10 cellular contexts compared by ENCODE assay signal in the genomic region with DNA sequence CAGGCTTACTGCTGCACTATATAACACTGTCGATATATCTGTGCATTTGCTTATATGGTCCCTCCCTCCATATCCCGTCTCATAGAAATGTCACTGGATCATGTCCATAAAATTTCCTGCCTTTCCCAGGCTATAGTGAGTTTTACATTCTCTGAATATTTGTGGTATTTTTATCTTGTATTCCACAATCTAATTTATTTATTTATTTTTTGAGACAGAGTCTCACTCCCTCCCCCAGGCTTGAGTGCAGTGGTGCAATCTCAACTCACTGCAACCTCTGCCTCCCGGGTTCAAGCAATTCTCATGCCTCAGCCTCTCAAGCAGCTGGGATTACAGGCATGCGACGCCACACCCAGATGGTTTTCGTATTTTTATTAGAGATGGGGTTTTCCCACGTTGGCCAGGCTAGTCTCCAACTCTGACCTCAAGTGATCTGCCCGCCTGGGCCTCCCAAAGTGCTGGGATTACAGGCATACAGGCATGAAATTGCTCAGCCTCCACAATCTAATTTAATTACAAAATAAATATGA. TPM values are rescaled to one million over a fixed set of nuclear protein-coding genes. Genes with fewer than 3 reads are reported as not detected.
DNase-seq lines count a peak whose midpoint lies in the region; ATAC-seq and TF ChIP-seq lines count a peak whose summit lies in the region.
"Had no signal": no experiment of that assay in that cellular context is flagged by ENCODE, and none has a peak within 500 bp of the region (broad histone marks: within the 10 kb centered on the region; RNA-seq: fewer than 3 reads in every experiment).

No MANE protein-coding gene starts in this region.

- H3K36me3 Mint-ChIP-seq in MCF 10A (ENCODE audit: insufficient read depth, unreplicated experiment): peaks cover 24% of the 10 kb centered on the region

- H3K9me3 ChIP-seq in liver (ENCODE audit: control insufficient read depth in 4 of 4, low read length in 3 of 4) (no peaks in the 10 kb centered on the region), vagina (no peaks in the 10 kb centered on the region)

- no peak for DNase-seq in Right ventricle myocardium inferior (ENCODE audit: missing footprints)
- DNase-seq in cardiac septum (ENCODE audit: low spot score): no peak
- peak; percentile 87 for DNase-seq in MCF 10A (ENCODE audit: unreplicated experiment)
- DNase-seq in vagina (ENCODE audit: extremely low spot score in 2 of 2): no peak
- DNase-seq in DMS53 (lab: John Stamatoyannopoulos, UW): no peak
- DNase-seq in NCI-H146 treated with DMSO at 0.1 percent for 48 hours (lab: John Stamatoyannopoulos, UW; ENCODE audit: unreplicated experiment): no peak
- DNase-seq in activated CD4-positive, alpha-beta T cell treated with anti-CD3 and anti-CD28 coated beads for 1 hour: no peak

- peak; percentile 70 for ATAC-seq in Right ventricle myocardium inferior

- POLR2A ChIA-PET in MCF 10A (lab: Yijun Ruan, JAX): interaction anchor here (0.7 to 5.7 kb wide), 7 partner anchors 11 to 260 kb away, joined by 3 to 60 read pairs (median 4); partner anchors contain the start of gene TRIM37

- CTCF ChIA-PET in MCF 10A (lab: Yijun Ruan, JAX): no interaction called here

- H3K27ac Mint-ChIP-seq in MCF 10A (ENCODE audit: low read depth, unreplicated experiment): peak overlapping the region; percentile 78
- H3K27ac Mint-ChIP-seq: dendritic cell treated with granulocyte-macrophage colony-stimulating factor and Interleukin-4, amounts not matched to agents 40 ng/mL and 50 ng/mL, for 4 days had no signal

- 75% methylated on average over 8 of the region's 8 CpGs for WGBS in liver

- H3K4me3 Mint-ChIP-seq in MCF 10A (ENCODE audit: unreplicated experiment): peak overlapping the region; percentile 45
- H3K4me3 Mint-ChIP-seq: dendritic cell treated with granulocyte-macrophage colony-stimulating factor and Interleukin-4, amounts not matched to agents 40 ng/mL and 50 ng/mL, for 4 days had no signal

- H3K36me3 ChIP-seq in liver (ENCODE audit: control insufficient read depth in 4 of 4, insufficient read depth in 3 of 4, low read depth in 1 of 4, low read length in 3 of 4): peaks cover 0 to 3% (median 3%) of the 10 kb centered on the region in 4 donors
- H3K36me3 ChIP-seq in vagina: peaks cover 0 to 17% of the 10 kb centered on the region in 2 donors

- no peaks in the 10 kb centered on the region for H3K27me3 Mint-ChIP-seq in MCF 10A (ENCODE audit: insufficient read depth, unreplicated experiment)
- H3K27me3 Mint-ChIP-seq: dendritic cell treated with granulocyte-macrophage colony-stimulating factor and Interleukin-4, amounts not matched to agents 40 ng/mL and 50 ng/mL, for 4 days had no signal

- H3K4me3 ChIP-seq in liver (ENCODE audit: low read depth in 1 of 3, low read length in 3 of 3) (no peak overlapping the region), vagina (peak overlapping the region in 1 of 2 donors; percentile 1)
- H3K4me3 ChIP-seq: BLaER1 had no signal

- H3K4me1 ChIP-seq in liver (ENCODE audit: control insufficient read depth in 4 of 4, insufficient read depth in 4 of 4, low read length in 3 of 4) (no peaks in the 10 kb centered on the region), vagina (peaks cover 19% of the 10 kb centered on the region)
- H3K4me1 ChIP-seq: BLaER1 had no signal

- H3K9ac ChIP-seq in liver (ENCODE audit: low read depth in 1 of 2, low read length in 2 of 2): no peak overlapping the region
- H3K9ac ChIP-seq: BLaER1 had no signal

- TF ChIP-seq POLR2A in vagina (IDR thresholded peaks at IDR 0.05): no peak

- TF ChIP-seq RAD21 in liver (IDR thresholded peaks at IDR 0.05): no peak

- intact Hi-C loops in Right ventricle myocardium inferior (cut with DNase I): no loop called here
- intact Hi-C loops in cardiac septum (cut with DNase I): no loop called here
- intact Hi-C loops in MCF 10A (cut with micrococcal nuclease): no loop called here
- intact Hi-C loops in vagina (cut with DNase I): no loop called here

- TF ChIP-seq CTCF in MCF 10A (IDR thresholded peaks at IDR 0.05; ENCODE audit: unreplicated experiment) (no peak), liver (IDR thresholded peaks at IDR 0.05; ENCODE audit: low read depth, low read length, missing input control) (no peak), vagina (IDR thresholded peaks at IDR 0.05) (no peak)

- H3K27me3 ChIP-seq in liver (ENCODE audit: control insufficient read depth in 4 of 4, insufficient read depth in 4 of 4, low read length in 3 of 4) (no peaks in the 10 kb centered on the region), vagina (no peaks in the 10 kb centered on the region)
- H3K27me3 ChIP-seq: BLaER1 had no signal

- no peak overlapping the region for H3K27ac ChIP-seq in liver (ENCODE audit: low read depth in 1 of 2, low read length in 2 of 2)
- peak overlapping the region; percentile 53 for H3K27ac ChIP-seq in vagina
- H3K27ac ChIP-seq: BLaER1 had no signal

- no peaks in the 10 kb centered on the region for H3K9me3 Mint-ChIP-seq in MCF 10A (ENCODE audit: unreplicated experiment)

- no TSS peak for BruUV-seq in MCF 10A (replicated peaks; lab: Mats Ljungman, UMichigan)

- H3K4me1 Mint-ChIP-seq in MCF 10A (ENCODE audit: insufficient read depth, unreplicated experiment): peaks cover 21% of the 10 kb centered on the region

TF ChIP-seq in liver, 16 proteins besides CTCF, POLR2A, EP300 and RAD21:
- TF ChIP-seq EGR1 (IDR thresholded peaks at IDR 0.05; ENCODE audit: low read depth in 2 of 2) (no peak), RXRA (IDR thresholded peaks at IDR 0.05) (peak in 1 of 2 donors; percentile 18), TAF1 (conservative IDR thresholded peaks at IDR 0.05) (no peak), HNF4G (IDR thresholded peaks at IDR 0.05) (no peak), NR2F2 (IDR thresholded peaks at IDR 0.05) (peak; percentile 76)

RNA-seq across cellular contexts. Expression of gene TRIM37, which starts 12.9 kb away (rescaled TPM):
- total RNA-seq in Right ventricle myocardium inferior: 20.2 TPM
- total RNA-seq in cardiac septum: 16.0 TPM
- total RNA-seq in MCF 10A (2022): 38.9 and 39.8 TPM in 2 replicates
- 10 to 100 TPM in 1 of 2 donors, 1 to 10 TPM in 1; 8.2 to 12.9 TPM for total RNA-seq in liver
- polyA plus RNA-seq in liver: 1 to 10 TPM; 5.4 to 8.1 TPM
- total RNA-seq in vagina: 20.4 TPM
